28 cellular contexts compared by ENCODE assay signal in genomic region chr13:75785130-75785529, GRCh38.
DNase-seq lines count a peak whose midpoint lies in the region; ATAC-seq, FAIRE-seq and TF ChIP-seq lines count a peak whose summit lies in the region.
"Had no signal": no experiment of that assay in that cellular context is flagged by ENCODE, and none has a peak within 500 bp of the region (broad histone marks: within the 10 kb centered on the region; RNA-seq: fewer than 3 reads in every experiment).

No MANE protein-coding gene starts in this region.

- TF ChIP-seq POLR2A in esophagus muscularis mucosa (IDR thresholded peaks at IDR 0.05; ENCODE audit: low read depth), result no peak

- DNase-seq in HCEC 1CT, result peak; percentile 73
- DNase-seq in cardiac fibroblast (ENCODE audit: low read depth in 2 of 2), result peak; percentile 50 to 77
- no peak for DNase-seq in osteoblast (ENCODE audit: insufficient read length, low spot score, missing footprints)
- DNase-seq in activated naive CD4-positive, alpha-beta T cell treated with anti-CD3 and anti-CD28 coated beads, Interleukin-2, amount 50 U/mL, for 16 hours, result no peak
- DNase-seq in DMS153 (lab: John Stamatoyannopoulos, UW), result no peak
- DNase-seq in esophagus muscularis mucosa (ENCODE audit: extremely low spot score), result no peak
- DNase-seq: ACHN; activated CD4-positive, alpha-beta memory T cell treated with anti-CD3 and anti-CD28 coated beads for 36 hours; activated CD4-positive, CD25-positive, alpha-beta regulatory T cell treated with anti-CD3 and anti-CD28 coated beads, Interleukin-2, amount 50 U/mL, for 72 hours; activated naive CD4-positive, alpha-beta T cell; BE2C; brain microvascular endothelial cell; CD8-positive, alpha-beta memory T cell; EL; H7; islet precursor cell; Karpas-422; naive thymus-derived CD8-positive, alpha-beta T cell; NCI-H1417 treated with DMSO at 0.1 percent for 48 hours; NCI-H2081; NCI-H2227 treated with DMSO at 0.1 percent for 48 hours; NCI-H69; stimulated activated naive B cell treated with anti-CD40 and anti-IgM and Interleukin-4, amounts not matched to agents 10 μg/mL and 1 μg/mL and 100 μg/mL, for 72 hours; upper lobe of left lung had no signal

- H3K27ac ChIP-seq in osteoblast (ENCODE audit: low read depth, low read length) (peak overlapping the region; percentile 45), esophagus muscularis mucosa (replicated peaks in 1 of 4) (no peak overlapping the region)
- H3K27ac ChIP-seq: brain microvascular endothelial cell, upper lobe of left lung had no signal

- H2AFZ ChIP-seq in osteoblast (ENCODE audit: low read length), result no peak overlapping the region

- H3K4me1 ChIP-seq in osteoblast (ENCODE audit: insufficient read depth, low read length) (peaks cover 69% of the 10 kb centered on the region), esophagus muscularis mucosa (peaks cover 16 to 27% (median 25%) of the 10 kb centered on the region in 4 donors)

- ATAC-seq in HG02763 (IDR thresholded peaks at IDR 0.05; ENCODE audit: unreplicated experiment), result no peak
- ATAC-seq: naive thymus-derived CD8-positive, alpha-beta T cell; Right ventricle myocardium inferior; stimulated activated naive B cell treated with anti-CD40 and anti-IgM and Interleukin-4, amounts not matched to agents 10 μg/mL and 1 μg/mL and 100 μg/mL, for 72 hours had no signal

- peaks cover 39% of the 10 kb centered on the region for H3K36me3 ChIP-seq in osteoblast (ENCODE audit: insufficient read depth, low read length)
- H3K36me3 ChIP-seq in esophagus muscularis mucosa, result no peaks in the 10 kb centered on the region
- H3K36me3 ChIP-seq: BE2C, upper lobe of left lung had no signal

- TF ChIP-seq CTCF in cardiac fibroblast (IDR thresholded peaks at IDR 0.05; ENCODE audit: low read depth, low read length) (no peak), osteoblast (IDR thresholded peaks at IDR 0.05; ENCODE audit: extremely low read depth, low read depth, low read length) (no peak), esophagus muscularis mucosa (IDR thresholded peaks at IDR 0.05) (no peak)

- H3K9me3 ChIP-seq in osteoblast (ENCODE audit: low read depth, low read length), result no peaks in the 10 kb centered on the region
- H3K9me3 ChIP-seq in esophagus muscularis mucosa, result peaks cover 0 to 2% (median 0%) of the 10 kb centered on the region in 4 donors
- H3K9me3 ChIP-seq: BE2C, upper lobe of left lung had no signal

- H3K79me2 ChIP-seq in osteoblast (ENCODE audit: insufficient read depth, low read length), result peaks cover 90% of the 10 kb centered on the region

- H3K4me3 ChIP-seq in cardiac fibroblast (replicated peaks in 1 of 2; ENCODE audit: low read depth in 2 of 2, low read length in 2 of 2) (no peak overlapping the region), osteoblast (ENCODE audit: insufficient read depth, low read length) (no peak overlapping the region), esophagus muscularis mucosa (no peak overlapping the region)
- H3K4me3 ChIP-seq: upper lobe of left lung had no signal

- H4K20me1 ChIP-seq in osteoblast (ENCODE audit: insufficient read depth, low read length), result peaks cover 81% of the 10 kb centered on the region

- H3K27me3 ChIP-seq in osteoblast (ENCODE audit: insufficient read depth, low read length) (no peaks in the 10 kb centered on the region), esophagus muscularis mucosa (no peaks in the 10 kb centered on the region)
- H3K27me3 ChIP-seq: BE2C, brain microvascular endothelial cell, upper lobe of left lung had no signal

- FAIRE-seq in A204.1 (lab: Jason Lieb, UNC), result peak; percentile 3
- FAIRE-seq: endothelial cell of umbilical vein had no signal

- H3K4me2 ChIP-seq in osteoblast (ENCODE audit: insufficient read depth, low read length), result no peak overlapping the region

- intact Hi-C loops in esophagus muscularis mucosa (cut with DNase I), result no loop called here

- TF ChIP-seq EP300 in esophagus muscularis mucosa (IDR thresholded peaks at IDR 0.05), result no peak

Comparison
In these comparisons a context has a peak if more than half of its experiments do, and no peak if none do; other contexts are left out.
1. DNase-seq: peak in HCEC 1CT (single experiment) and cardiac fibroblast (2 of 2); none in osteoblast (single experiment), activated naive CD4-positive, alpha-beta T cell treated with anti-CD3 and anti-CD28 coated beads, Interleukin-2, amount 50 U/mL, for 16 hours (single experiment), DMS153 (single experiment) and esophagus muscularis mucosa (single experiment).